In the genomic region with DNA sequence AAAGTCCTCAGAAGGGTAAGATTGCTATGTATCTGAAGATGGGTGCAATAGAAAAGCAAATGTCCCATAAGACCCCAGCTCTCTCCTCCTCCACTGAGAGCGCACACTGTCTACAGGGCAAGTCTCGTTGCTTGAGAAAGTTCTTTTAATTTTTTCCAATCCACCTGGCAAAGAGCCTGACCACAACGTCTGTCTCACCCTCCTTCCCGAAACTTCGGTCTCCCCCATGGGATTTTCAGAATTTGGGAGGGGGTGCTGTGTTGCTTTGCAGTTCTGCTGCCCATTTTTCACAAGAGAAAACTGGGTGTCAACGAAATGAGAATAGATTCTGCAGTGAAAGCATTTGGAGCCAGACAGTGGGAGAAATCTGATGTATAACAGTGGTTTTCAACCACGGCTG, we compare ENCODE assay signal across 17 cellular contexts. TPM values are rescaled to one million over a fixed set of nuclear protein-coding genes. Genes with fewer than 3 reads are reported as not detected.
DNase-seq lines count a peak whose midpoint lies in the region; ATAC-seq, FAIRE-seq and TF ChIP-seq lines count a peak whose summit lies in the region.
"Had no signal": no experiment of that assay in that cellular context is flagged by ENCODE, and none has a peak within 500 bp of the region (broad histone marks: within the 10 kb centered on the region; RNA-seq: fewer than 3 reads in every experiment).

No MANE protein-coding gene starts in this region.

- peaks cover 9 to 32% (median 28%) of the 10 kb centered on the region in 11 experiments for H3K27me3 ChIP-seq in BLaER1 treated with 17β-estradiol and CSF1 and Interleukin-3, amounts not matched to agents 10 nM and 100 nM
- H3K27me3 ChIP-seq in GM12878 (replicated peaks in 1 of 2; ENCODE audit: control insufficient read depth in 2 of 2, insufficient read depth in 2 of 2, low read length in 1 of 2) (no peaks in the 10 kb centered on the region), pancreas (no peaks in the 10 kb centered on the region)
- H3K27me3 ChIP-seq: BE2C had no signal

- BruUV-seq in GM12878 (replicated peaks; lab: Mats Ljungman, UMichigan), result no TSS peak

- TF ChIP-seq RAD21 in GM12878 (IDR thresholded peaks at IDR 0.05; ENCODE audit: insufficient read depth, low read depth, low read length), result no peak

- intact Hi-C loops in GM12878 (cut with micrococcal nuclease; ENCODE audit: unreplicated experiment), result no loop called here
- intact Hi-C loops in pancreas (cut with DNase I), result no loop called here

- SMC1A ChIA-PET in GM12878 (lab: Charles Lee; ENCODE audit: uncharacterized antibody, unreplicated experiment), result interaction anchor here (0.8 to 2.0 kb wide), 3 partner anchors 26 to 218 kb away, joined by 4 to 6 read pairs (median 4); no protein-coding TSS in a partner anchor

- no peak for TF ChIP-seq CTCF in GM12878 (IDR thresholded peaks at IDR 0.05 in 2 of 3, conservative IDR thresholded peaks at IDR 0.05 in 1 of 3; ENCODE audit: control insufficient read depth in 2 of 3, extremely low read depth in 1 of 3, insufficient read depth in 1 of 3, low read depth in 3 of 3, low read length in 3 of 3)
- TF ChIP-seq CTCF in fibroblast of pulmonary artery (IDR thresholded peaks at IDR 0.05; ENCODE audit: low read length, missing control alignments), result no peak
- no peak for TF ChIP-seq CTCF in pancreas (IDR thresholded peaks at IDR 0.05)

- ATAC-seq in GM12878, result no peak
- no peak for ATAC-seq in pancreas

- POLR2A ChIA-PET in GM12878 (lab: Charles Lee), result interaction anchor here (1.4 kb wide), 1 partner anchor 8 kb away, joined by 3 read pairs; no protein-coding TSS in a partner anchor

- in situ Hi-C loops in GM12878 (cut with MboI), result no loop called here

- H3K9ac ChIP-seq in BLaER1 treated with 17β-estradiol and CSF1 and Interleukin-3, amounts not matched to agents 10 nM and 100 nM, result no peak overlapping the region
- H3K9ac ChIP-seq in GM12878 (ENCODE audit: control insufficient read depth, insufficient read depth, low read length), result no peak overlapping the region

- no peak for TF ChIP-seq POLR2A in GM12878 (IDR thresholded peaks at IDR 0.05; ENCODE audit: low read depth, low read length)

- 64% methylated on average over 7 of the region's 7 CpGs for WGBS in GM12878 (ENCODE audit: insufficient coverage, insufficient replicate concordance, low lambda C conversion rate, missing lambda C conversion rate)
- 72 to 83% methylated on average over 7 of the region's 7 CpGs for WGBS in pancreas, 2 donors

- no peaks in the 10 kb centered on the region; a peak in 1 of 22 replicates for H4K20me1 ChIP-seq in BLaER1 treated with 17β-estradiol and CSF1 and Interleukin-3, amounts not matched to agents 10 nM and 100 nM
- H4K20me1 ChIP-seq in GM12878 (ENCODE audit: control insufficient read depth, insufficient read depth), result no peaks in the 10 kb centered on the region

- no peak for DNase-seq in GM12878 (ENCODE audit: low read depth, low spot score)
- DNase-seq in fibroblast of pulmonary artery (ENCODE audit: low read depth), result peak; percentile 24
- peak; percentile 10 for DNase-seq in stimulated activated CD8-positive, alpha-beta memory T cell treated with anti-CD3 and anti-CD28 coated beads, Interleukin-4, amount 100 ng/mL, for 48 hours
- DNase-seq in NCI-H69 (lab: John Stamatoyannopoulos, UW), result no peak
- no peak for DNase-seq in HT-29 (ENCODE audit: low spot score)
- no peak for DNase-seq in pancreas
- DNase-seq: ACHN; BE2C; CD8-positive, alpha-beta memory T cell; DMS79; KG1; NCI-H1436; NCI-H2029; NCI-H510A treated with DMSO at 0.1 percent for 48 hours had no signal

- H3K36me3 ChIP-seq in BLaER1 treated with 17β-estradiol and CSF1 and Interleukin-3, amounts not matched to agents 10 nM and 100 nM, result no peaks in the 10 kb centered on the region
- H3K36me3 ChIP-seq in GM12878 (ENCODE audit: control insufficient read depth in 2 of 2, insufficient read depth in 2 of 2, low read length in 1 of 2) (no peaks in the 10 kb centered on the region), pancreas (no peaks in the 10 kb centered on the region)
- H3K36me3 ChIP-seq: BE2C, HAP-1 had no signal

- H3K27ac ChIP-seq in BLaER1 treated with 17β-estradiol and CSF1 and Interleukin-3, amounts not matched to agents 10 nM and 100 nM, result no peak overlapping the region
- no peak overlapping the region for H3K27ac ChIP-seq in GM12878 (ENCODE audit: control insufficient read depth, insufficient read depth)
- H3K27ac ChIP-seq in pancreas, result no peak overlapping the region

- H2AFZ ChIP-seq in GM12878 (ENCODE audit: control insufficient read depth, low read depth, low read length), result no peak overlapping the region; the same call in 1 of the 2 replicates

- H3K9me3 ChIP-seq in BLaER1 treated with 17β-estradiol and CSF1 and Interleukin-3, amounts not matched to agents 10 nM and 100 nM (replicated peaks in 1 of 11), result no peaks in the 10 kb centered on the region
- H3K9me3 ChIP-seq in GM12878 (replicated peaks; ENCODE audit: control insufficient read depth, insufficient read depth, low read length) (no peaks in the 10 kb centered on the region), pancreas (no peaks in the 10 kb centered on the region)
- H3K9me3 ChIP-seq: BE2C, HAP-1 had no signal

- TF ChIP-seq EP300 in GM12878 (IDR thresholded peaks at IDR 0.05; ENCODE audit: borderline replicate concordance in 1 of 2, control insufficient read depth in 1 of 2, low read depth in 2 of 2, low read length in 2 of 2), result no peak

- H3K4me1 ChIP-seq in BLaER1 treated with 17β-estradiol and CSF1 and Interleukin-3, amounts not matched to agents 10 nM and 100 nM, result peaks cover 12 to 27% (median 18%) of the 10 kb centered on the region in 10 experiments
- H3K4me1 ChIP-seq in GM12878 (ENCODE audit: control insufficient read depth, insufficient read depth, low read length) (peaks cover 12% of the 10 kb centered on the region), pancreas (no peaks in the 10 kb centered on the region)
- H3K4me1 ChIP-seq: BE2C had no signal

- peak overlapping the region in 9 of 11 experiments; percentile 1 to 70 (median 51); a peak in 17 of 22 replicates for H3K4me2 ChIP-seq in BLaER1 treated with 17β-estradiol and CSF1 and Interleukin-3, amounts not matched to agents 10 nM and 100 nM
- H3K4me2 ChIP-seq in GM12878 (ENCODE audit: control insufficient read depth, insufficient read depth), result 0 out of 2 replicates have a peak overlapping the region, but pooled peaks have one; percentile 19

- H3K4me3 ChIP-seq in BLaER1 treated with 17β-estradiol and CSF1 and Interleukin-3, amounts not matched to agents 10 nM and 100 nM, result no peak overlapping the region
- no peak overlapping the region for H3K4me3 ChIP-seq in GM12878
- no peak overlapping the region for H3K4me3 ChIP-seq in fibroblast of pulmonary artery (replicated peaks; ENCODE audit: low read depth, low read length)
- H3K4me3 ChIP-seq in pancreas, result no peak overlapping the region
- H3K4me3 ChIP-seq: HAP-1 had no signal

- no peaks in the 10 kb centered on the region for H3K79me2 ChIP-seq in GM12878 (ENCODE audit: control insufficient read depth, insufficient read depth, low read length)

- FAIRE-seq in GM12878 (lab: Jason Lieb, UNC) (no peak), pancreas (lab: Jason Lieb, UNC) (no peak)
- FAIRE-seq: D721Med had no signal

- RAD21 ChIA-PET in GM12878 (lab: Charles Lee; ENCODE audit: unreplicated experiment), result no interaction called here

- CTCF ChIA-PET in GM12878 (lab: Yijun Ruan, JAX), result interaction anchor here (1.0 to 2.6 kb wide), 2 partner anchors 26 to 451 kb away, joined by 7 read pairs; no protein-coding TSS in a partner anchor

TF ChIP-seq in GM12878, 131 proteins besides CTCF, POLR2A, EP300 and RAD21:
- no peak for TF ChIP-seq CHD1 (IDR thresholded peaks at IDR 0.05; ENCODE audit: low read depth, low read length)
- TF ChIP-seq RUNX3 (IDR thresholded peaks at IDR 0.05; ENCODE audit: low read length), result peak; percentile 65; the same call in 1 of the 2 replicates
TF ChIP-seq in GM12878: peak in this region for 1.

RNA-seq across cellular contexts. Expression of gene SERTAD2, which starts 40.4 kb away (rescaled TPM):
- 31.9 and 37.0 TPM in 2 replicates for total RNA-seq in GM12878 (2013; cell fraction: nucleolus; rRNA removed)
- total RNA-seq in GM12878 (2014; rRNA removed) (11.5 and 14.4 TPM in 2 replicates), GM12878 (2014; rRNA removed; fragmentation: Illumina TruSeq; extraction: Trizol) (12.0 and 12.5 TPM in 2 replicates), GM12878 (2021) (27.8 and 28.5 TPM in 2 replicates), pancreas (1 to 10 TPM; 3.1 to 9.4 (median 4.7) TPM)
- polyA plus RNA-seq in GM12878 (2011; ENCODE audit: low read depth), result 27.5 TPM
- polyA plus RNA-seq in GM12878 (2011; rRNA removed) (22.5 and 23.5 TPM in 2 replicates), GM12878 (2014; fragmentation: Illumina TruSeq; extraction: Trizol) (24.8 and 25.0 TPM in 2 replicates), GM12878 (2014; fragmentation: Nextera tagmentation; extraction: Ambion mirVana) (1 to 10 TPM; 7.9 TPM), GM12878 (2014; rRNA removed) (28.6 and 28.7 TPM in 2 replicates), GM12878 (2016; fragmentation: Nextera tagmentation; extraction: Ambion mirVana) (10 to 100 TPM; 19.4 to 20.8 TPM), pancreas (1 to 10 TPM; 2.2 to 3.2 TPM)
- 27.5 and 27.6 TPM in 2 replicates for polyA plus RNA-seq in GM12878 (2011; cell fraction: cytosol; rRNA removed)
- 30.6 and 44.1 TPM in 2 replicates for polyA plus RNA-seq in GM12878 (2011; cell fraction: nucleus; rRNA removed)
- polyA plus RNA-seq in GM12878 (2012), result 19.6 and 29.4 TPM in 2 replicates
- polyA minus RNA-seq in GM12878 (2011; rRNA and poly(A)+ RNA removed), result 30.0 and 30.9 TPM in 2 replicates
- polyA minus RNA-seq in GM12878 (2011; cell fraction: cytosol; rRNA and poly(A)+ RNA removed), result 20.3 and 32.3 TPM in 2 replicates
- polyA minus RNA-seq in GM12878 (2011; cell fraction: nucleus; rRNA and poly(A)+ RNA removed), result 59.5 and 130 TPM in 2 replicates
- 6.1 and 6.6 TPM in 2 replicates for total RNA-seq in HT-29 (2014; rRNA removed; shearing (Covaris generic))

Comparison
In these comparisons a context has a peak if more than half of its experiments do, and no peak if none do; other contexts are left out.
1. DNase-seq: peak in fibroblast of pulmonary artery (single experiment) and stimulated activated CD8-positive, alpha-beta memory T cell treated with anti-CD3 and anti-CD28 coated beads, Interleukin-4, amount 100 ng/mL, for 48 hours (single experiment); none in GM12878 (single experiment), NCI-H69 (single experiment), HT-29 (single experiment) and pancreas (0 of 6).